In genomic region chr5:135333737-135334515, GRCh38 we compare ENCODE assay signal across 20 cellular contexts.
DNase-seq lines count a peak whose midpoint lies in the region; ATAC-seq and TF ChIP-seq lines count a peak whose summit lies in the region.
"Had no signal": no experiment of that assay in that cellular context is flagged by ENCODE, and none has a peak within 500 bp of the region (broad histone marks: within the 10 kb centered on the region; RNA-seq: fewer than 3 reads in every experiment).

No MANE protein-coding gene starts in this region.

- CTCF ChIA-PET in activated CD4-positive, alpha-beta T cell treated with anti-CD3 and anti-CD28 coated beads, Interleukin-2, amount 10 ng/mL, durations not matched to agents 7 days and 5 days (lab: Charles Lee), result no interaction called here

- H3K79me2 ChIP-seq in GM23248 (ENCODE audit: insufficient read depth), result no peaks in the 10 kb centered on the region
- H3K79me2 ChIP-seq: parathyroid adenoma had no signal

- no peaks in the 10 kb centered on the region for H3K4me1 ChIP-seq in BLaER1
- H3K4me1 ChIP-seq in GM23248 (ENCODE audit: insufficient read depth), result peaks cover 7% of the 10 kb centered on the region
- H3K4me1 ChIP-seq: parathyroid adenoma, upper lobe of left lung had no signal

- no peaks in the 10 kb centered on the region for H3K9me3 Mint-ChIP-seq in activated CD4-positive, alpha-beta T cell treated with anti-CD3 and anti-CD28 coated beads, Interleukin-2, amount 10 ng/mL, durations not matched to agents 7 days and 5 days
- H3K9me3 Mint-ChIP-seq: natural killer cell had no signal

- no peak overlapping the region for H3K27ac Mint-ChIP-seq in activated CD4-positive, alpha-beta T cell treated with anti-CD3 and anti-CD28 coated beads, Interleukin-2, amount 10 ng/mL, durations not matched to agents 7 days and 5 days

- WGBS in GM23248 (ENCODE audit: low coverage in 1 of 2, low lambda C conversion rate in 2 of 2, missing lambda C conversion rate in 2 of 2), 2 experiments, result 26 to 29% methylated on average over 10 of the region's 10 CpGs

- no peak overlapping the region for H2AFZ ChIP-seq in GM23248
- H2AFZ ChIP-seq: parathyroid adenoma had no signal

- peaks cover 97% of the 10 kb centered on the region for H3K36me3 ChIP-seq in BLaER1
- peaks cover 6% of the 10 kb centered on the region; the same call in 1 of the 2 replicates for H3K36me3 ChIP-seq in GM23248 (ENCODE audit: low read depth)

- H4K20me1 ChIP-seq in BLaER1, result peaks cover 67% of the 10 kb centered on the region
- H4K20me1 ChIP-seq in GM23248 (ENCODE audit: insufficient read depth), result no peaks in the 10 kb centered on the region

- H3K9me3 ChIP-seq in BLaER1, result no peaks in the 10 kb centered on the region
- H3K9me3 ChIP-seq in GM23248 (ENCODE audit: low read depth), result no peaks in the 10 kb centered on the region
- H3K9me3 ChIP-seq: upper lobe of left lung had no signal

- H3K36me3 Mint-ChIP-seq in activated CD4-positive, alpha-beta T cell treated with anti-CD3 and anti-CD28 coated beads, Interleukin-2, amount 10 ng/mL, durations not matched to agents 7 days and 5 days (ENCODE audit: low read depth), result peaks cover 27% of the 10 kb centered on the region
- H3K36me3 Mint-ChIP-seq: natural killer cell had no signal

- in situ Hi-C loops in GM23248 (cut with MboI), result loop anchor here (25.0 kb wide), 1 partner anchor 422 kb away; the partner anchor contains the start of gene PCBD2

- H3F3A ChIP-seq in GM23248 (ENCODE audit: insufficient read depth), result peaks cover 20% of the 10 kb centered on the region

- no peaks in the 10 kb centered on the region for H3K27me3 Mint-ChIP-seq in activated CD4-positive, alpha-beta T cell treated with anti-CD3 and anti-CD28 coated beads, Interleukin-2, amount 10 ng/mL, durations not matched to agents 7 days and 5 days

- H3K27me3 ChIP-seq in BLaER1 (no peaks in the 10 kb centered on the region), GM23248 (replicated peaks; ENCODE audit: insufficient read depth) (no peaks in the 10 kb centered on the region)
- H3K27me3 ChIP-seq: upper lobe of left lung had no signal

- no peak overlapping the region for H3K4me3 Mint-ChIP-seq in activated CD4-positive, alpha-beta T cell treated with anti-CD3 and anti-CD28 coated beads, Interleukin-2, amount 10 ng/mL, durations not matched to agents 7 days and 5 days
- H3K4me3 Mint-ChIP-seq: natural killer cell had no signal

- H3K4me2 ChIP-seq in BLaER1 (no peak overlapping the region), GM23248 (ENCODE audit: unreplicated experiment) (no peak overlapping the region)

- POLR2A ChIA-PET in activated CD4-positive, alpha-beta T cell treated with anti-CD3 and anti-CD28 coated beads, Interleukin-2, amount 10 ng/mL, durations not matched to agents 7 days and 5 days (lab: Charles Lee), result no interaction called here

- H3K27ac ChIP-seq in BLaER1 (peak overlapping the region; percentile 30; the same call in 1 of the 2 replicates), GM23248 (0 out of 2 replicates have a peak overlapping the region, but pooled peaks have one; percentile 3), coronary artery (no peak overlapping the region)
- H3K27ac ChIP-seq: parathyroid adenoma, skin epidermis, upper lobe of left lung had no signal

- DNase-seq in GM23248, result peak; percentile 51
- DNase-seq in astrocyte of the hippocampus (ENCODE audit: low read depth, low spot score), result peak; percentile 29
- DNase-seq in midbrain (lab: John Stamatoyannopoulos, UW), result peak; percentile 1
- no peak for DNase-seq in coronary artery (ENCODE audit: low spot score)
- DNase-seq in RPMI8226, result no peak
- DNase-seq in omental fat pad (ENCODE audit: low spot score), result no peak
- no peak for DNase-seq in activated CD4-positive, alpha-beta T cell treated with anti-CD3 and anti-CD28 coated beads, Interleukin-2, amount 10 ng/mL, durations not matched to agents 7 days and 5 days
- DNase-seq: activated CD4-positive, alpha-beta T cell treated with anti-CD3 and anti-CD28 coated beads for 4 hours; activated CD8-positive, alpha-beta memory T cell treated with anti-CD3 and anti-CD28 coated beads, Interleukin-2, amount 50 U/mL, for 4 hours; anterior cingulate cortex; DND-41; glutamatergic neuron; left cardiac atrium; natural killer cell; NCI-H1436; NCI-H2171 treated with DMSO at 0.1 percent for 48 hours; upper lobe of left lung had no signal

- H3K9me2 ChIP-seq in GM23248 (ENCODE audit: insufficient read depth), result no peaks in the 10 kb centered on the region

- peaks cover 12% of the 10 kb centered on the region for H3K4me1 Mint-ChIP-seq in activated CD4-positive, alpha-beta T cell treated with anti-CD3 and anti-CD28 coated beads, Interleukin-2, amount 10 ng/mL, durations not matched to agents 7 days and 5 days
- H3K4me1 Mint-ChIP-seq: natural killer cell had no signal

- TF ChIP-seq CTCF in coronary artery (IDR thresholded peaks at IDR 0.05) (no peak), omental fat pad (IDR thresholded peaks at IDR 0.05) (no peak)

- H3K4me3 ChIP-seq in BLaER1 (no peak overlapping the region), GM23248 (no peak overlapping the region), coronary artery (no peak overlapping the region)
- H3K4me3 ChIP-seq: skin epidermis, upper lobe of left lung had no signal

- H3K9ac ChIP-seq in BLaER1, result no peak overlapping the region
- 0 out of 2 replicates have a peak overlapping the region, but pooled peaks have one; percentile 25 for H3K9ac ChIP-seq in GM23248
- H3K9ac ChIP-seq: parathyroid adenoma had no signal

- ATAC-seq in omental fat pad (ENCODE audit: low FRiP score), result no peak
- ATAC-seq: left cardiac atrium, natural killer cell had no signal

Comparison
In these comparisons a context has a peak if more than half of its experiments do, and no peak if none do; other contexts are left out.
1. H3K27ac ChIP-seq: peak in BLaER1 (single experiment) and GM23248 (single experiment); none in coronary artery (0 of 2).
2. DNase-seq: peak in GM23248 (single experiment), astrocyte of the hippocampus (single experiment) and midbrain (single experiment); none in coronary artery (single experiment), RPMI8226 (single experiment), omental fat pad (single experiment) and activated CD4-positive, alpha-beta T cell treated with anti-CD3 and anti-CD28 coated beads, Interleukin-2, amount 10 ng/mL, durations not matched to agents 7 days and 5 days (single experiment).